7 cellular contexts compared by ENCODE assay signal in genomic region chr1:75655931-75656330, GRCh38. TPM values are rescaled to one million over a fixed set of nuclear protein-coding genes. Genes with fewer than 3 reads are reported as not detected.
"Had no signal": no experiment of that assay in that cellular context is flagged by ENCODE, and none has a peak within 500 bp of the region (broad histone marks: within the 10 kb centered on the region; RNA-seq: fewer than 3 reads in every experiment).

No MANE protein-coding gene starts in this region.

- FAIRE-seq: HepG2, HTR-8/SVneo had no signal

- DNase-seq: IMR-90, KBM-7, KG1 had no signal

- H3K9ac ChIP-seq: KMS-11 had no signal

- H3K27ac ChIP-seq: HL-60, KMS-11 had no signal

- ATAC-seq: HepG2 had no signal

- H3K4me2 ChIP-seq: KMS-11 had no signal

RNA-seq across cellular contexts. Expression of gene SLC44A5, which starts 45.0 kb away (rescaled TPM):
- polyA plus RNA-seq: IMR-90 had no signal
